2 cellular contexts compared by ENCODE assay signal in genomic region chr19:3818479-3818878, GRCh38.
TF ChIP-seq lines count a peak whose summit lies in the region.

No MANE protein-coding gene starts in this region.

TF ChIP-seq in endothelial cell of umbilical vein, 7 proteins besides CTCF, POLR2A, EP300 and RAD21:
- TF ChIP-seq JUN (IDR thresholded peaks at IDR 0.05; ENCODE audit: borderline replicate concordance, insufficient read depth, insufficient read length, low read depth): no peak
- TF ChIP-seq FOS (IDR thresholded peaks at IDR 0.05; ENCODE audit: borderline replicate concordance, insufficient read depth, low read length): no peak
- TF ChIP-seq MYC (IDR thresholded peaks at IDR 0.05; ENCODE audit: low read depth, low read length): no peak
- TF ChIP-seq POLR2AphosphoS5 (IDR thresholded peaks at IDR 0.05; ENCODE audit: insufficient read depth, low read depth, low read length): no peak
- TF ChIP-seq GATA2 (IDR thresholded peaks at IDR 0.05; ENCODE audit: insufficient read depth, insufficient read length, low read depth, low read length): no peak
- TF ChIP-seq EZH2 (IDR thresholded peaks at IDR 0.05; ENCODE audit: borderline replicate concordance, low read depth, low read length, severe bottlenecking): no peak
- no peak for TF ChIP-seq MAX (IDR thresholded peaks at IDR 0.05; ENCODE audit: insufficient read depth, insufficient read length)

TF ChIP-seq in GM23338, 12 proteins besides CTCF, POLR2A, EP300 and RAD21:
- TF ChIP-seq STAT1 (IDR thresholded peaks at IDR 0.05; ENCODE audit: unreplicated experiment): no peak
- TF ChIP-seq ZNF462 (CRISPR knock-in tag; IDR thresholded peaks at IDR 0.05): no peak
- TF ChIP-seq ZNF114 (CRISPR knock-in tag; IDR thresholded peaks at IDR 0.05): no peak
- no peak for TF ChIP-seq POLR2AphosphoS5 (IDR thresholded peaks at IDR 0.05; ENCODE audit: low read depth)
- TF ChIP-seq NANOG (IDR thresholded peaks at IDR 0.05; ENCODE audit: borderline replicate concordance): no peak
- TF ChIP-seq CREB1 (CRISPR knock-in tag; IDR thresholded peaks at IDR 0.05; ENCODE audit: low read depth): no peak
- TF ChIP-seq ETS1 (IDR thresholded peaks at IDR 0.05): no peak
- TF ChIP-seq EZH2phosphoT487 (IDR thresholded peaks at IDR 0.05; ENCODE audit: unreplicated experiment): no peak
- no peak for TF ChIP-seq EZH2 (IDR thresholded peaks at IDR 0.05; ENCODE audit: low read depth, unreplicated experiment)
- TF ChIP-seq JUNB (IDR thresholded peaks at IDR 0.05; ENCODE audit: unreplicated experiment): no peak
- TF ChIP-seq, protein P1, sequence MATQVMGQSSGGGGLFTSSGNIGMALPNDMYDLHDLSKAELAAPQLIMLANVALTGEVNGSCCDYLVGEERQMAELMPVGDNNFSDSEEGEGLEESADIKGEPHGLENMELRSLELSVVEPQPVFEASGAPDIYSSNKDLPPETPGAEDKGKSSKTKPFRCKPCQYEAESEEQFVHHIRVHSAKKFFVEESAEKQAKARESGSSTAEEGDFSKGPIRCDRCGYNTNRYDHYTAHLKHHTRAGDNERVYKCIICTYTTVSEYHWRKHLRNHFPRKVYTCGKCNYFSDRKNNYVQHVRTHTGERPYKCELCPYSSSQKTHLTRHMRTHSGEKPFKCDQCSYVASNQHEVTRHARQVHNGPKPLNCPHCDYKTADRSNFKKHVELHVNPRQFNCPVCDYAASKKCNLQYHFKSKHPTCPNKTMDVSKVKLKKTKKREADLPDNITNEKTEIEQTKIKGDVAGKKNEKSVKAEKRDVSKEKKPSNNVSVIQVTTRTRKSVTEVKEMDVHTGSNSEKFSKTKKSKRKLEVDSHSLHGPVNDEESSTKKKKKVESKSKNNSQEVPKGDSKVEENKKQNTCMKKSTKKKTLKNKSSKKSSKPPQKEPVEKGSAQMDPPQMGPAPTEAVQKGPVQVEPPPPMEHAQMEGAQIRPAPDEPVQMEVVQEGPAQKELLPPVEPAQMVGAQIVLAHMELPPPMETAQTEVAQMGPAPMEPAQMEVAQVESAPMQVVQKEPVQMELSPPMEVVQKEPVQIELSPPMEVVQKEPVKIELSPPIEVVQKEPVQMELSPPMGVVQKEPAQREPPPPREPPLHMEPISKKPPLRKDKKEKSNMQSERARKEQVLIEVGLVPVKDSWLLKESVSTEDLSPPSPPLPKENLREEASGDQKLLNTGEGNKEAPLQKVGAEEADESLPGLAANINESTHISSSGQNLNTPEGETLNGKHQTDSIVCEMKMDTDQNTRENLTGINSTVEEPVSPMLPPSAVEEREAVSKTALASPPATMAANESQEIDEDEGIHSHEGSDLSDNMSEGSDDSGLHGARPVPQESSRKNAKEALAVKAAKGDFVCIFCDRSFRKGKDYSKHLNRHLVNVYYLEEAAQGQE (IDR thresholded peaks at IDR 0.05; ENCODE audit: unreplicated experiment): no peak
- TF ChIP-seq ZNF331 (CRISPR knock-in tag; IDR thresholded peaks at IDR 0.05; ENCODE audit: low read depth): no peak
